Comparison of ENCODE assay signal across 12 cellular contexts in genomic region chr3:119628816-119629445, GRCh38. TPM values are rescaled to one million over a fixed set of nuclear protein-coding genes. Genes with fewer than 3 reads are reported as not detected.
DNase-seq lines count a peak whose midpoint lies in the region; ATAC-seq, FAIRE-seq and TF ChIP-seq lines count a peak whose summit lies in the region.
"Had no signal": no experiment of that assay in that cellular context is flagged by ENCODE, and none has a peak within 500 bp of the region (broad histone marks: within the 10 kb centered on the region; RNA-seq: fewer than 3 reads in every experiment).

No MANE protein-coding gene starts in this region.

- H3K27ac Mint-ChIP-seq in activated CD4-positive, alpha-beta T cell treated with anti-CD3 and anti-CD28 coated beads for 36 hours = no peak overlapping the region
- H3K27ac Mint-ChIP-seq in chondrocyte (ENCODE audit: unreplicated experiment) = peak overlapping the region; percentile 91
- peak overlapping the region; percentile 66 for H3K27ac Mint-ChIP-seq in stimulated activated naive CD8-positive, alpha-beta T cell treated with anti-CD3 and anti-CD28 coated beads, Interleukin-15, Interleukin-2, amounts not matched to agents 100 ng/mL and 50 ng/mL, for 24 hours
- no peak overlapping the region for H3K27ac Mint-ChIP-seq in CD8-positive, alpha-beta T cell
- H3K27ac Mint-ChIP-seq: H9 had no signal

- no peak for FAIRE-seq in kidney (lab: Jason Lieb, UNC)
- FAIRE-seq: A204.1 had no signal

- peaks cover 0 to 4% of the 10 kb centered on the region in 2 donors for H3K4me1 ChIP-seq in kidney (ENCODE audit: control insufficient read depth in 1 of 2, insufficient read depth in 1 of 2, low read depth in 1 of 2, low read length in 2 of 2)
- H3K4me1 ChIP-seq in CD8-positive, alpha-beta T cell (ENCODE audit: insufficient read depth, low read length) = peaks cover 6% of the 10 kb centered on the region

- POLR2A ChIA-PET in activated CD4-positive, alpha-beta T cell treated with anti-CD3 and anti-CD28 coated beads for 36 hours (lab: Charles Lee) = no interaction called here
- POLR2A ChIA-PET in CD8-positive, alpha-beta T cell (lab: Charles Lee) = no interaction called here

- peak overlapping the region in 1 of 2 donors; percentile 17 for H3K27ac ChIP-seq in kidney (ENCODE audit: low read depth in 2 of 2, low read length in 2 of 2)
- H3K27ac ChIP-seq in CD8-positive, alpha-beta T cell (ENCODE audit: low read depth, low read length) = no peak overlapping the region

- no peaks in the 10 kb centered on the region for H3K36me3 Mint-ChIP-seq in activated CD4-positive, alpha-beta T cell treated with anti-CD3 and anti-CD28 coated beads for 36 hours (ENCODE audit: low read depth)
- peaks cover 2% of the 10 kb centered on the region for H3K36me3 Mint-ChIP-seq in chondrocyte (ENCODE audit: low read depth)
- H3K36me3 Mint-ChIP-seq in stimulated activated naive CD8-positive, alpha-beta T cell treated with anti-CD3 and anti-CD28 coated beads, Interleukin-15, Interleukin-2, amounts not matched to agents 100 ng/mL and 50 ng/mL, for 24 hours (ENCODE audit: low read depth) = no peaks in the 10 kb centered on the region
- no peaks in the 10 kb centered on the region for H3K36me3 Mint-ChIP-seq in CD8-positive, alpha-beta T cell
- H3K36me3 Mint-ChIP-seq: brain had no signal

- DNase-seq in activated CD4-positive, alpha-beta T cell treated with anti-CD3 and anti-CD28 coated beads for 36 hours = no peak
- DNase-seq in activated CD4-positive, alpha-beta T cell treated with anti-CD3 and anti-CD28 coated beads, Interleukin-2, amount 50 U/mL, for 1 hour = no peak
- DNase-seq in chondrocyte (ENCODE audit: low spot score) = no peak
- DNase-seq in kidney = no peak
- no peak for DNase-seq in stimulated activated CD4-positive, alpha-beta T cell treated with anti-CD3 and anti-CD28 coated beads, Interleukin-4, amount 100 ng/mL, for 4 hours
- no peak for DNase-seq in CD8-positive, alpha-beta T cell
- DNase-seq: H9 had no signal

- no peaks in the 10 kb centered on the region for H3K9me3 ChIP-seq in kidney (ENCODE audit: control insufficient read depth in 1 of 2, low read length in 2 of 2)
- H3K9me3 ChIP-seq in CD8-positive, alpha-beta T cell (ENCODE audit: low read length) = no peaks in the 10 kb centered on the region

- CTCF ChIA-PET in activated CD4-positive, alpha-beta T cell treated with anti-CD3 and anti-CD28 coated beads for 36 hours (lab: Charles Lee) = no interaction called here
- CTCF ChIA-PET in CD8-positive, alpha-beta T cell (lab: Charles Lee) = no interaction called here

- no peak for TF ChIP-seq CTCF in chondrocyte (IDR thresholded peaks at IDR 0.05)
- no peak for TF ChIP-seq CTCF in kidney (IDR thresholded peaks at IDR 0.05; ENCODE audit: borderline replicate concordance, extremely low read depth, insufficient read depth)
- no peak for TF ChIP-seq CTCF in CD8-positive, alpha-beta T cell (IDR thresholded peaks at IDR 0.05)

- peaks cover 27% of the 10 kb centered on the region for H3K27me3 Mint-ChIP-seq in activated CD4-positive, alpha-beta T cell treated with anti-CD3 and anti-CD28 coated beads for 36 hours
- H3K27me3 Mint-ChIP-seq in chondrocyte (ENCODE audit: low read depth) = no peaks in the 10 kb centered on the region
- peaks cover 10% of the 10 kb centered on the region for H3K27me3 Mint-ChIP-seq in stimulated activated naive CD8-positive, alpha-beta T cell treated with anti-CD3 and anti-CD28 coated beads, Interleukin-15, Interleukin-2, amounts not matched to agents 100 ng/mL and 50 ng/mL, for 24 hours
- H3K27me3 Mint-ChIP-seq in CD8-positive, alpha-beta T cell (ENCODE audit: low read depth) = peaks cover 21% of the 10 kb centered on the region

- no peaks in the 10 kb centered on the region for H3K36me3 ChIP-seq in kidney (ENCODE audit: control insufficient read depth in 1 of 2, insufficient read depth in 2 of 2, low read length in 2 of 2)
- H3K36me3 ChIP-seq in CD8-positive, alpha-beta T cell (ENCODE audit: insufficient read depth, low read length) = no peaks in the 10 kb centered on the region

- H3K9ac ChIP-seq in kidney (ENCODE audit: low read length in 2 of 2) = no peak overlapping the region

- H3K27me3 ChIP-seq in CD8-positive, alpha-beta T cell (ENCODE audit: insufficient read depth, low read length) = no peaks in the 10 kb centered on the region

- intact Hi-C loops in activated CD4-positive, alpha-beta T cell treated with anti-CD3 and anti-CD28 coated beads for 36 hours (cut with DNase I, micrococcal nuclease) = no loop called here
- intact Hi-C loops in kidney (cut with DNase I) = no loop called here
- intact Hi-C loops in CD8-positive, alpha-beta T cell (cut with DNase I, micrococcal nuclease) = no loop called here

- peak; percentile 28 for ATAC-seq in activated CD4-positive, alpha-beta T cell treated with anti-CD3 and anti-CD28 coated beads for 36 hours
- peak; percentile 28 for ATAC-seq in HG02970 (IDR thresholded peaks at IDR 0.05; ENCODE audit: low FRiP score, unreplicated experiment)
- ATAC-seq in CD8-positive, alpha-beta T cell = no peak
- ATAC-seq: Panc1 had no signal

- H3K4me3 Mint-ChIP-seq in activated CD4-positive, alpha-beta T cell treated with anti-CD3 and anti-CD28 coated beads for 36 hours = no peak overlapping the region
- no peak overlapping the region for H3K4me3 Mint-ChIP-seq in chondrocyte (ENCODE audit: unreplicated experiment)
- no peak overlapping the region for H3K4me3 Mint-ChIP-seq in stimulated activated naive CD8-positive, alpha-beta T cell treated with anti-CD3 and anti-CD28 coated beads, Interleukin-15, Interleukin-2, amounts not matched to agents 100 ng/mL and 50 ng/mL, for 24 hours
- no peak overlapping the region for H3K4me3 Mint-ChIP-seq in CD8-positive, alpha-beta T cell
- H3K4me3 Mint-ChIP-seq: brain, H9 had no signal

- H3K4me1 Mint-ChIP-seq in activated CD4-positive, alpha-beta T cell treated with anti-CD3 and anti-CD28 coated beads for 36 hours = peaks cover 16% of the 10 kb centered on the region
- peaks cover 65% of the 10 kb centered on the region for H3K4me1 Mint-ChIP-seq in chondrocyte (ENCODE audit: low read depth)
- H3K4me1 Mint-ChIP-seq in stimulated activated naive CD8-positive, alpha-beta T cell treated with anti-CD3 and anti-CD28 coated beads, Interleukin-15, Interleukin-2, amounts not matched to agents 100 ng/mL and 50 ng/mL, for 24 hours (ENCODE audit: low read depth) = peaks cover 45% of the 10 kb centered on the region
- H3K4me1 Mint-ChIP-seq in CD8-positive, alpha-beta T cell (ENCODE audit: low read depth) = peaks cover 6% of the 10 kb centered on the region

- H3K9me3 Mint-ChIP-seq in activated CD4-positive, alpha-beta T cell treated with anti-CD3 and anti-CD28 coated beads for 36 hours (ENCODE audit: low read depth) = no peaks in the 10 kb centered on the region
- H3K9me3 Mint-ChIP-seq in chondrocyte (ENCODE audit: low read depth) = no peaks in the 10 kb centered on the region
- H3K9me3 Mint-ChIP-seq in stimulated activated naive CD8-positive, alpha-beta T cell treated with anti-CD3 and anti-CD28 coated beads, Interleukin-15, Interleukin-2, amounts not matched to agents 100 ng/mL and 50 ng/mL, for 24 hours = no peaks in the 10 kb centered on the region
- H3K9me3 Mint-ChIP-seq in CD8-positive, alpha-beta T cell = no peaks in the 10 kb centered on the region
- H3K9me3 Mint-ChIP-seq: H9 had no signal

- H3K4me3 ChIP-seq in kidney (ENCODE audit: low read length in 2 of 2) = no peak overlapping the region
- no peak overlapping the region for H3K4me3 ChIP-seq in CD8-positive, alpha-beta T cell (ENCODE audit: low read depth, low read length)

RNA-seq across cellular contexts. Expression of gene PLA1A, which starts 31.2 kb away (rescaled TPM):
- not detected for total RNA-seq in activated CD4-positive, alpha-beta T cell treated with anti-CD3 and anti-CD28 coated beads for 36 hours
- 0.55 to 0.92 TPM (median 0.82 TPM) in 3 replicates for total RNA-seq in chondrocyte
- total RNA-seq in kidney = 6.7 TPM
- 10.1 TPM for polyA plus RNA-seq in kidney (ENCODE audit: insufficient read depth, low read depth, low replicate concordance)
- not detected for total RNA-seq in CD8-positive, alpha-beta T cell
- total RNA-seq: H9 had no signal

RNA-seq across cellular contexts. Expression of gene POPDC2, which starts 31.5 kb away (rescaled TPM):
- total RNA-seq in activated CD4-positive, alpha-beta T cell treated with anti-CD3 and anti-CD28 coated beads for 36 hours = 1 to 10 TPM; 1.4 to 1.7 TPM
- 0.80 to 1.1 TPM (median 1.0 TPM) in 3 replicates for total RNA-seq in chondrocyte
- 3.2 TPM for total RNA-seq in kidney
- 7.3 TPM for polyA plus RNA-seq in kidney (ENCODE audit: insufficient read depth, low read depth, low replicate concordance)
- 1 to 10 TPM; 1.0 to 2.1 TPM for total RNA-seq in CD8-positive, alpha-beta T cell

RNA-seq across cellular contexts. Expression of gene COX17, which starts 48.3 kb away (rescaled TPM):
- 10 to 100 TPM; 69.5 to 82.8 TPM for total RNA-seq in activated CD4-positive, alpha-beta T cell treated with anti-CD3 and anti-CD28 coated beads for 36 hours
- 19.9 to 23.7 TPM (median 21.1 TPM) in 3 replicates for total RNA-seq in chondrocyte
- 46.4 TPM for total RNA-seq in kidney
- polyA plus RNA-seq in kidney (ENCODE audit: insufficient read depth, low read depth, low replicate concordance) = 218 TPM
- total RNA-seq in CD8-positive, alpha-beta T cell = 10 to 100 TPM; 22.4 to 23.2 TPM

RNA-seq across cellular contexts. Expression of gene ADPRH, which starts 49.6 kb away (rescaled TPM):
- 1 to 10 TPM; 2.5 to 3.5 TPM for total RNA-seq in activated CD4-positive, alpha-beta T cell treated with anti-CD3 and anti-CD28 coated beads for 36 hours
- total RNA-seq in chondrocyte (1.4 to 5.3 TPM (median 3.9 TPM) in 3 replicates), kidney (15.0 TPM)
- polyA plus RNA-seq in kidney (ENCODE audit: insufficient read depth, low read depth, low replicate concordance) = 5.2 TPM
- total RNA-seq in CD8-positive, alpha-beta T cell = under 1 TPM; 0.42 to 0.52 TPM

Comparison
In these comparisons a context has a peak if more than half of its experiments do, and no peak if none do; other contexts are left out.
1. H3K27ac Mint-ChIP-seq: peak in chondrocyte (single experiment) and stimulated activated naive CD8-positive, alpha-beta T cell treated with anti-CD3 and anti-CD28 coated beads, Interleukin-15, Interleukin-2, amounts not matched to agents 100 ng/mL and 50 ng/mL, for 24 hours (single experiment); none in activated CD4-positive, alpha-beta T cell treated with anti-CD3 and anti-CD28 coated beads for 36 hours (single experiment) and CD8-positive, alpha-beta T cell (single experiment).